10 cellular contexts compared by ENCODE assay signal in the genomic region with DNA sequence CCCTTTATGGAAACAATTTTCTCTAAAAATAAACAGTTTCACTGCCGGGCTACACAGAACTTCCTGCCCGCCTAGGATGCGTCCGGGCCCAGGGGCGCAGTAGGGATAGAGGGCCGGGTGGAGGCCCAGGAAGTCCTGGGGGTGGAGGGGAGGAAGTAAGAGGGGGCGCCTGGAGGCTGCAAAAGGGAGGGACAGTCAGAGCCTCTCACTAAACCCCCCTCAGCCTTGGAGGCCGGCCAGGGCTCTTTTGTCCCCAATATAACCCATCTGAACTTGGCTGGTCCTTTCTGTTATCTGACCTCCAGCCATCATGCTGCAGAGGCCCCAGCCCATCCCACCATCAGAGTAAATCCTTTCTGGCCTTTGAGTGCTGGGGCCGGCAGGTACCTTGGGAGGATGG. TPM values are rescaled to one million over a fixed set of nuclear protein-coding genes. Genes with fewer than 3 reads are reported as not detected.
DNase-seq lines count a peak whose midpoint lies in the region; ATAC-seq and TF ChIP-seq lines count a peak whose summit lies in the region.
"Had no signal": no experiment of that assay in that cellular context is flagged by ENCODE, and none has a peak within 500 bp of the region (broad histone marks: within the 10 kb centered on the region; RNA-seq: fewer than 3 reads in every experiment).

No MANE protein-coding gene starts in this region.

- in situ Hi-C loops in astrocyte of the spinal cord (cut with HindIII; ENCODE audit: low sequenced_read_pairs) = no loop called here

- peak overlapping the region; percentile 81 for H3K4me3 ChIP-seq in astrocyte of the spinal cord (ENCODE audit: low read depth, low read length)
- H3K4me3 ChIP-seq in right lobe of liver = peak overlapping the region in 1 of 3 donors; percentile 16
- H3K4me3 ChIP-seq in thyroid gland (replicated peaks in 1 of 3) = peak overlapping the region in 1 of 3 donors; percentile 2

- no peak for ATAC-seq in right lobe of liver
- no peak for ATAC-seq in GM18873 (IDR thresholded peaks at IDR 0.05; ENCODE audit: low FRiP score, unreplicated experiment)
- ATAC-seq in stimulated activated naive CD8-positive, alpha-beta T cell treated with anti-CD3 and anti-CD28 coated beads, Interleukin-15, Interleukin-2, amounts not matched to agents 100 U/mL and 50 U/mL, for 24 hours = no peak
- ATAC-seq: activated T-cell treated with anti-CD3 and anti-CD28 coated beads, Interleukin-2, amount 50 U/mL, for 4 hours; pancreas; stimulated activated naive B cell treated with anti-CD40 and anti-IgM and Interleukin-4, amounts not matched to agents 10 μg/mL and 1 μg/mL and 100 μg/mL, for 72 hours had no signal

- TF ChIP-seq POLR2A in right lobe of liver (IDR thresholded peaks at IDR 0.05) = no peak
- no peak for TF ChIP-seq POLR2A in thyroid gland (IDR thresholded peaks at IDR 0.05)

- H3K36me3 ChIP-seq in right lobe of liver = peaks cover 0 to 17% (median 2%) of the 10 kb centered on the region in 4 donors
- H3K36me3 ChIP-seq in thyroid gland = peaks cover 14 to 18% of the 10 kb centered on the region in 2 donors

- H3K27ac ChIP-seq in right lobe of liver (peak overlapping the region; percentile 18 to 51 (median 21)), thyroid gland (peak overlapping the region; percentile 60 to 90 (median 78))
- H3K27ac ChIP-seq: pancreas had no signal

- DNase-seq in LHCN-M2 (ENCODE audit: low read depth) (peak; percentile 40), astrocyte of the spinal cord (ENCODE audit: low read depth, low spot score) (no peak), right lobe of liver (no peak), thyroid gland (no peak), T-helper 1 cell (no peak)
- no peak for DNase-seq in stimulated activated naive CD8-positive, alpha-beta T cell treated with anti-CD3 and anti-CD28 coated beads, Interleukin-15, Interleukin-2, amounts not matched to agents 100 U/mL and 50 U/mL, for 24 hours
- DNase-seq: activated T-cell treated with anti-CD3 and anti-CD28 coated beads, Interleukin-2, amount 50 U/mL, for 4 hours; stimulated activated naive B cell treated with anti-CD40 and anti-IgM and Interleukin-4, amounts not matched to agents 10 μg/mL and 1 μg/mL and 100 μg/mL, for 72 hours had no signal

- WGBS in right lobe of liver (ENCODE audit: insufficient coverage, low coverage, low lambda C conversion rate, missing lambda C conversion rate) = 25% methylated on average over 4 of the region's 9 CpGs
- 48 to 62% methylated on average over 8 to 9 of the region's 9 CpGs for WGBS in thyroid gland, 2 donors

- intact Hi-C loops in right lobe of liver (cut with DNase I) = no loop called here
- intact Hi-C loops in thyroid gland (cut with DNase I) = no loop called here

- H3K4me1 ChIP-seq in right lobe of liver (peaks cover 0 to 32% (median 8%) of the 10 kb centered on the region in 4 donors), thyroid gland (peaks cover 30 to 62% of the 10 kb centered on the region in 2 donors)

- no peaks in the 10 kb centered on the region for H3K9me3 ChIP-seq in right lobe of liver
- H3K9me3 ChIP-seq in thyroid gland = no peaks in the 10 kb centered on the region
- H3K9me3 ChIP-seq: pancreas had no signal

- no peaks in the 10 kb centered on the region for H3K27me3 ChIP-seq in right lobe of liver
- H3K27me3 ChIP-seq in thyroid gland = no peaks in the 10 kb centered on the region
- H3K27me3 ChIP-seq: pancreas had no signal

- TF ChIP-seq CTCF in astrocyte of the spinal cord (IDR thresholded peaks at IDR 0.05; ENCODE audit: low read depth, low read length) (no peak), right lobe of liver (IDR thresholded peaks at IDR 0.05) (no peak), thyroid gland (IDR thresholded peaks at IDR 0.05) (no peak)

RNA-seq across cellular contexts. Expression of a gene that starts 2.2 kb away (rescaled TPM):
- total RNA-seq in LHCN-M2 (2014; rRNA removed) = 336 and 345 TPM in 2 replicates
- polyA plus RNA-seq in LHCN-M2 (2012) = 234 TPM
- 10 to 100 TPM; 36.3 to 65.4 (median 50.4) TPM for total RNA-seq in right lobe of liver
- 100 to 1,000 TPM; 177 to 241 (median 222) TPM for total RNA-seq in thyroid gland

RNA-seq across cellular contexts. Expression of a gene that starts 39.6 kb away (rescaled TPM):
- total RNA-seq in LHCN-M2 (2014; rRNA removed) (105 and 142 TPM in 2 replicates), right lobe of liver (1 to 10 TPM in 5 of 6 experiments, under 1 TPM in 1; 0.90 to 3.8 (median 2.2) TPM), thyroid gland (1 to 10 TPM in 1 of 4 donors, under 1 TPM in 2, not detected in 1; 0.24 to 1.1 (median 0.78) TPM)
- polyA plus RNA-seq in LHCN-M2 (2012) = 35.1 TPM

RNA-seq across cellular contexts. Expression of a gene that starts 44.2 kb away (rescaled TPM):
- total RNA-seq in LHCN-M2 (2014; rRNA removed) (not detected in 2 replicates), right lobe of liver (100 to 1,000 TPM in 4 of 6 experiments, 10 to 100 TPM in 2; 56.7 to 287 (median 140) TPM), thyroid gland (1 to 10 TPM in 1 of 4 donors, not detected in 3; 3.4 TPM)
- polyA plus RNA-seq in LHCN-M2 (2012) = 0.22 TPM
- total RNA-seq: activated T-cell treated with anti-CD3 and anti-CD28 coated beads, Interleukin-2, amount 50 U/mL, for 4 hours had no signal

Comparison
In these comparisons a context has a peak if more than half of its experiments do, and no peak if none do; other contexts are left out.
1. RNA of a gene that starts 39.6 kb away (total RNA-seq): 105 to 142 TPM in LHCN-M2; 0.90 to 3.8 TPM in right lobe of liver and 0.24 to 1.1 TPM in thyroid gland; every median in the first group is over 10 times any median in the second.
2. RNA of a gene that starts 44.2 kb away (total RNA-seq): 56.7 to 287 TPM in right lobe of liver; not detected in LHCN-M2 and 3.4 TPM in thyroid gland; every median in the first group is over 10 times any median in the second.